Comparison of ENCODE assay signal across 9 cellular contexts in the genomic region with DNA sequence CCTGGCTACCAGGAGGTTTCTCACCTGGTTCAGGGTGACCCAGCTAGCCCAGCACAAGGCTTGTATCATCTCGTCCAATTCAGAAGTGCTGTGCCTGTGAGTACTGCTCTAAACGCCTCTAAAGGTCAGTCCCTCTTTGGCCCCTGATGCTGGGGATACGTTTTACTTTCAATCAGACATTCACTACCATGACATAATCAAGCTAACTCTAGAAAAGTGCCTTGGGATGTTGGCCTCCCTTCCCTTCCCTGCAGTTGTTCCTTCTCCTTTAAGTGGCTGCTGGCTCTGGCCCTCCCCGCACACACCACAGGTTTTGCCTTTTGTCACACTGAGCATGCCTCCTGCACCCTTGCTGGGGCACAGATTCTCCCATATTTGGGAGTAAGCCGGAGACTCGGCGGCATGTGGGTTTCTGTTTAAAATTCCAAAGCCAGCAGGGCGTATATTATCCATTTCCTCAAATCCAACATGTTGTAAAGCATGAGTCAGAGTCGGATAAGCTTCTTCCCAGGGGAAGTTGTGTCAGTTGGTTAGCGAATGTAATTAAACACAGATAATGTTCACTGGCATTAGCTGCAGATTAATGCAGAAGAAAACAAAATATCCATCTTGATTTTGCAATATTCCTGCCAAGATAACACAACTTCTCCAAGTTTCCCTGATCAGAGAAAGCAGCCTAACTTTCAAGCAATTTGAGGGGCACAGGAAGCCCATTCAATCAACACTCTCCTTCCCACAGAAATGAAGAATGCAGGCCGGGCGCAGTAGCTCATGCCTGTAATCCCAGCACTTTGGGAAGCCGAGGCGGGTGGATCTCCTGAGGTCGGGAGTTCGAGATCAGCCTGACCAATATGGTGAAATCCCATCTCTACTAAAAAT. TPM values are rescaled to one million over a fixed set of nuclear protein-coding genes. Genes with fewer than 3 reads are reported as not detected.
DNase-seq lines count a peak whose midpoint lies in the region; ATAC-seq and TF ChIP-seq lines count a peak whose summit lies in the region.
"Had no signal": no experiment of that assay in that cellular context is flagged by ENCODE, and none has a peak within 500 bp of the region (broad histone marks: within the 10 kb centered on the region; RNA-seq: fewer than 3 reads in every experiment).

No MANE protein-coding gene starts in this region.

- H3K4me3 ChIP-seq in stomach: peak overlapping the region in 2 of 4 donors; percentile 9 to 11
- H3K4me3 ChIP-seq: GM12878 had no signal

- no peaks in the 10 kb centered on the region for H3K27me3 ChIP-seq in stomach

- no peaks in the 10 kb centered on the region for H3K9me3 ChIP-seq in stomach

- peaks cover 7 to 52% (median 19%) of the 10 kb centered on the region in 4 donors for H3K4me1 ChIP-seq in stomach

- H3K36me3 ChIP-seq in stomach: no peaks in the 10 kb centered on the region

- 27 to 33% (median 29%) methylated on average over 16 of the region's 16 CpGs for WGBS in stomach, 5 donors

- no peak for TF ChIP-seq POLR2A in stomach (IDR thresholded peaks at IDR 0.05)

- peak; percentile 46 for TF ChIP-seq EP300 in stomach (IDR thresholded peaks at IDR 0.05)

- H3K27ac ChIP-seq in stomach: peak overlapping the region; percentile 38 to 89 (median 88)

- no peak for ATAC-seq in GM19455 (IDR thresholded peaks at IDR 0.05; ENCODE audit: unreplicated experiment)
- ATAC-seq: GM12878 had no signal

- intact Hi-C loops in stomach (cut with DNase I; ENCODE audit: low total_unique reads): no loop called here

- DNase-seq in Ammon's horn (ENCODE audit: low spot score) (peak; percentile 69), NCI-H2107 treated with DMSO at 0.1 percent for 48 hours (lab: John Stamatoyannopoulos, UW; ENCODE audit: unreplicated experiment) (peak; percentile 63), cerebellum (ENCODE audit: low spot score) (peak; percentile 56), kidney glomerular epithelial cell (lab: John Stamatoyannopoulos, UW) (peak; percentile 98), stomach (peak; percentile 57), GDM1 (lab: John Stamatoyannopoulos, UW) (no peak), germinal center (ENCODE audit: low spot score) (no peak)

- no peak for TF ChIP-seq CTCF in stomach (IDR thresholded peaks at IDR 0.05)

RNA-seq across cellular contexts. Expression of gene VCL, which starts 31.8 kb away (rescaled TPM):
- total RNA-seq in cerebellum (23.0 TPM), stomach (100 to 1,000 TPM in 3 of 5 donors, 10 to 100 TPM in 2; 50.8 to 211 (median 107) TPM)
- 10 to 100 TPM; 11.2 to 33.2 (median 13.4) TPM for polyA plus RNA-seq in stomach

RNA-seq across cellular contexts. Expression of gene PLAU, which starts 55.2 kb away (rescaled TPM):
- 1.00 TPM for total RNA-seq in cerebellum
- total RNA-seq in stomach: 10 to 100 TPM in 2 of 5 donors, 1 to 10 TPM in 2, not detected in 1; 5.5 to 16.1 (median 9.3) TPM
- 10 to 100 TPM in 1 of 3 donors, 1 to 10 TPM in 2; 9.6 to 39.5 (median 9.9) TPM for polyA plus RNA-seq in stomach

Comparison
In these comparisons a context has a peak if more than half of its experiments do, and no peak if none do; other contexts are left out.
1. DNase-seq: peak in Ammon's horn (single experiment), NCI-H2107 treated with DMSO at 0.1 percent for 48 hours (single experiment), cerebellum (single experiment), kidney glomerular epithelial cell (single experiment) and stomach (single experiment); none in GDM1 (single experiment) and germinal center (single experiment).